ENCODE assay signal across 1 cellular context in the genomic region with DNA sequence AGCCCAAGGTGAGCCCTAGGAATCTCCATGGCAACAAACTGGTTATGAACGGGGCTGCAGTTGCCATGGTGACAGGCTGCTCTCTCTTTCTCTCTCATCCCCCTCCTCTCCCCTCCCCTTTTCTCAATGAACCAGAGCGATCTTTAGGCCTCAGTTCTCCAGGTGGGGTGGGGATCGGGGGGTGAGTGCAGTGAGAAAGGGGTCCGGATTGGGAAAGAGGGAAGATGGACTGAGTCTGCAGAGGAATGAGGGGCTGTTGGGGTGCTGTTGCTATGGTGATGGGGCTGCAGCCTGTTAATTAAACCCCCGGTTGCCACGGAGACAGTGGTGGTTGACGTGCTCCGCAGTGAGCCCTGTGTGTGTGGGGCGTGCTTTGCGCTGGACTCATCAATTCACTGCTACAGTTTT.
TF ChIP-seq lines count a peak whose summit lies in the region.

No MANE protein-coding gene starts in this region.

TF ChIP-seq in K562, 482 proteins besides CTCF, POLR2A, EP300 and RAD21:
- TF ChIP-seq, protein P1, sequence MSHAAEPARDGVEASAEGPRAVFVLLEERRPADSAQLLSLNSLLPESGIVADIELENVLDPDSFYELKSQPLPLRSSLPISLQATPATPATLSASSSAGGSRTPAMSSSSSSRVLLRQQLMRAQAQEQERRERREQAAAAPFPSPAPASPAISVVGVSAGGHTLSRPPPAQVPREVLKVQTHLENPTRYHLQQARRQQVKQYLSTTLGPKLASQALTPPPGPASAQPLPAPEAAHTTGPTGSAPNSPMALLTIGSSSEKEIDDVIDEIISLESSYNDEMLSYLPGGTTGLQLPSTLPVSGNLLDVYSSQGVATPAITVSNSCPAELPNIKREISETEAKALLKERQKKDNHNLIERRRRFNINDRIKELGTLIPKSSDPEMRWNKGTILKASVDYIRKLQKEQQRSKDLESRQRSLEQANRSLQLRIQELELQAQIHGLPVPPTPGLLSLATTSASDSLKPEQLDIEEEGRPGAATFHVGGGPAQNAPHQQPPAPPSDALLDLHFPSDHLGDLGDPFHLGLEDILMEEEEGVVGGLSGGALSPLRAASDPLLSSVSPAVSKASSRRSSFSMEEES (CRISPR knock-in tag; IDR thresholded peaks at IDR 0.05), result no peak
- TF ChIP-seq RFX1 (IDR thresholded peaks at IDR 0.05) (peak; percentile 83), SPI1 (IDR thresholded peaks at IDR 0.05; ENCODE audit: borderline replicate concordance, low read depth, low read length) (no peak)
